In genomic region chr3:49411968-49412631, GRCh38 we compare ENCODE assay signal across 1 cellular context.
TF ChIP-seq lines count a peak whose summit lies in the region.

Gene RHOA, minus strand, starts transcription at chr3:49411976. Its CDS starts 36,387 bp downstream, at chr3:49375589.
Gene TCTA, plus strand, starts transcription at chr3:49412423. Its CDS starts 4 bp downstream, at chr3:49412427.

TF ChIP-seq in HepG2, 621 proteins besides CTCF, POLR2A, EP300 and RAD21 (continued from another document and continues in another):
- TF ChIP-seq RXRA (CRISPR knock-in tag; IDR thresholded peaks at IDR 0.05) (peak; percentile 75), HIVEP1 (CRISPR knock-in tag; IDR thresholded peaks at IDR 0.05) (peak; percentile 85), ZNF207 (IDR thresholded peaks at IDR 0.05; ENCODE audit: borderline replicate concordance) (no peak), PBX2 (CRISPR knock-in tag; IDR thresholded peaks at IDR 0.05) (0 out of 2 replicates have a peak, but pooled peaks have one; percentile 32), HNRNPK (IDR thresholded peaks at IDR 0.05; ENCODE audit: low read depth, low read length, poor library complexity, severe bottlenecking) (no peak), ZNF574 (CRISPR knock-in tag; IDR thresholded peaks at IDR 0.05) (peak; percentile 65), CEBPB (IDR thresholded peaks at IDR 0.05; ENCODE audit: borderline replicate concordance, low read depth, low read length) (peak; percentile 48; the same call in 1 of the 2 replicates), ZNF335 (CRISPR knock-in tag; IDR thresholded peaks at IDR 0.05) (peak; percentile 69; the same call in 1 of the 2 replicates), HMGXB3 (CRISPR knock-in tag; IDR thresholded peaks at IDR 0.05; ENCODE audit: borderline replicate concordance) (peak; percentile 67; the same call in 1 of the 2 replicates), SAFB2 (CRISPR knock-in tag; IDR thresholded peaks at IDR 0.05; ENCODE audit: borderline replicate concordance, low read depth) (no peak), GPBP1L1 (CRISPR knock-in tag; IDR thresholded peaks at IDR 0.05) (no peak), ZNF569 (CRISPR knock-in tag; IDR thresholded peaks at IDR 0.05; ENCODE audit: borderline replicate concordance) (no peak), BCLAF1 (IDR thresholded peaks at IDR 0.05) (no peak), PRMT3 (CRISPR knock-in tag; IDR thresholded peaks at IDR 0.05; ENCODE audit: borderline replicate concordance, low read depth) (no peak), MLX (CRISPR knock-in tag; IDR thresholded peaks at IDR 0.05) (no peak), MZF1 (CRISPR knock-in tag; IDR thresholded peaks at IDR 0.05; ENCODE audit: borderline replicate concordance) (0 out of 2 replicates have a peak, but pooled peaks have one; percentile 27), PCBP1 (IDR thresholded peaks at IDR 0.05; ENCODE audit: borderline replicate concordance, low read depth, low read length) (no peak), KLF13 (CRISPR knock-in tag; IDR thresholded peaks at IDR 0.05) (no peak), PITX1 (CRISPR knock-in tag; IDR thresholded peaks at IDR 0.05) (peak; percentile 78; the same call in 1 of the 2 replicates), TCF7 (IDR thresholded peaks at IDR 0.05; ENCODE audit: low read depth) (no peak), SAP130 (CRISPR knock-in tag; IDR thresholded peaks at IDR 0.05; ENCODE audit: low read depth) (peak; percentile 97), MXD1 (CRISPR knock-in tag; IDR thresholded peaks at IDR 0.05) (peak; percentile 96), ZNF777 (CRISPR knock-in tag; IDR thresholded peaks at IDR 0.05) (0 out of 2 replicates have a peak, but pooled peaks have one; percentile 2), KDM6A (CRISPR knock-in tag; IDR thresholded peaks at IDR 0.05; ENCODE audit: low read depth) (no peak), XRCC5 (optimal IDR thresholded peaks at IDR 0.05; ENCODE audit: low read length) (no peak), RXRB (CRISPR knock-in tag; IDR thresholded peaks at IDR 0.05; ENCODE audit: borderline replicate concordance) (peak; percentile 63; the same call in 1 of the 2 replicates), RBFOX2 (IDR thresholded peaks at IDR 0.05; ENCODE audit: low read depth, low read length) (peak; percentile 63), ARNT2 (CRISPR knock-in tag; IDR thresholded peaks at IDR 0.05; ENCODE audit: low read depth) (peak; percentile 62; the same call in 1 of the 2 replicates), ZNF552 (CRISPR knock-in tag; IDR thresholded peaks at IDR 0.05; ENCODE audit: borderline replicate concordance) (peak; percentile 65; the same call in 1 of the 2 replicates), HHEX (CRISPR knock-in tag; IDR thresholded peaks at IDR 0.05) (no peak), SNAPC4 (CRISPR knock-in tag; IDR thresholded peaks at IDR 0.05) (peak; percentile 92), NR0B2 (CRISPR knock-in tag; IDR thresholded peaks at IDR 0.05) (peak; percentile 84)
